In the genomic region with DNA sequence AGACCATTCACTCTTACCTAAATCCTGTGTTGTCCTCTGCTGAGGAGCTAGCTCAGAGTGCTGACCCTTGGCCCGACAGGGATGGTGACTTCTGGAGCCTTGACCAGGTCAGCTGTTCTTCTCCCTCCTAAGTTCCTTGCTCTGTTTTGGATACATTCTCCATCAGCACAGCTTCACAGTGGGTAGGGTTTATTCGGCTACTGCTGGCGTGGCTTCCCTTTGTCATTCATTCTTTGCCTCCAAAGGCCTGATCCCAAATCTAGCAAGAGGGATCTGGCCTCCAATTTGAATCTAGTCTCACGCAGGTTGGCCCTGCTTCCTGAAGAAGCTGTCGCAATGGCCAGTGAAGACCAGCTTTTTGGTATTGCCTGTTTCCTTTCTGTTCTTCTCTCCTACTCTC, we compare ENCODE assay signal across 25 cellular contexts.
A peak's percentile ranks its signal among the peaks of the same experiment; 100 is the strongest.
DNase-seq lines count a peak whose midpoint lies in the region; ATAC-seq, FAIRE-seq and TF ChIP-seq lines count a peak whose summit lies in the region.
"Had no signal": no experiment of that assay in that cellular context is flagged by ENCODE, and none has a peak within 500 bp of the region (broad histone marks: within the 10 kb centered on the region; RNA-seq: fewer than 3 reads in every experiment).

No MANE protein-coding gene starts in this region.

- H3K4me1 ChIP-seq in H9 (ENCODE audit: insufficient read depth, low read length) (peaks cover 23% of the 10 kb centered on the region), H1 (replicated peaks in 1 of 4; ENCODE audit: control insufficient read depth in 3 of 4, insufficient read depth in 4 of 4, low read length in 3 of 4) (peaks cover 13 to 29% (median 21%) of the 10 kb centered on the region in 4 experiments), iPS-20b (ENCODE audit: insufficient read depth, low read length) (peaks cover 30% of the 10 kb centered on the region)
- H3K4me1 ChIP-seq: BE2C had no signal

- no peaks in the 10 kb centered on the region for H3K9me3 ChIP-seq in H9 (ENCODE audit: control insufficient read depth, low read depth, low read length)
- H3K9me3 ChIP-seq in H1 (ENCODE audit: insufficient read depth in 2 of 2, low read depth in 1 of 2, low read length in 1 of 2): no peaks in the 10 kb centered on the region
- H3K9me3 ChIP-seq in iPS-20b (ENCODE audit: insufficient read depth, low read depth, low read length): no peaks in the 10 kb centered on the region
- H3K9me3 ChIP-seq: BE2C had no signal

- TF ChIP-seq EP300 in H1 (IDR thresholded peaks at IDR 0.05; ENCODE audit: borderline replicate concordance in 1 of 2, low read depth in 2 of 2, low read length in 2 of 2): no peak

- peak; percentile 89 for FAIRE-seq in H1 (lab: Jason Lieb, UNC)
- FAIRE-seq: A204.1, G401.6, GM12892, GM18507, K562 had no signal

- no peak overlapping the region for H2AK5ac ChIP-seq in H9 (ENCODE audit: insufficient read length, low read length)
- H2AK5ac ChIP-seq in H1 (ENCODE audit: low read depth, low read length): 0 out of 2 replicates have a peak overlapping the region, but pooled peaks have one; percentile 5

- H3K4me1 Mint-ChIP-seq in H9: peaks cover 32 to 52% of the 10 kb centered on the region in 2 experiments
- H3K4me1 Mint-ChIP-seq: CD4-positive, CD25-positive, alpha-beta regulatory T cell; CD8-positive, alpha-beta memory T cell had no signal

- H3K23me2 ChIP-seq in H9 (ENCODE audit: insufficient read length, low read depth, low read length, poor library complexity, severe bottlenecking) (no peaks in the 10 kb centered on the region), H1 (ENCODE audit: low read depth, low read length) (no peaks in the 10 kb centered on the region)

- DNase-seq in H9: peak; percentile 38
- no peak for DNase-seq in H1 (ENCODE audit: low read depth in 1 of 2, low spot score in 2 of 2)
- no peak for DNase-seq in activated naive CD4-positive, alpha-beta T cell treated with anti-CD3 and anti-CD28 coated beads, Interleukin-2, amount 50 U/mL, for 72 hours (ENCODE audit: low spot score in 2 of 2)
- no peak for DNase-seq in NCI-H526 treated with DMSO at 0.1 percent for 48 hours (lab: John Stamatoyannopoulos, UW)
- DNase-seq: ACHN; BE2C; C1 segment of cervical spinal cord; CD4-positive, CD25-positive, alpha-beta regulatory T cell; CD8-positive, alpha-beta memory T cell; COR-L47; DMS 273 treated with DMSO at 0.1 percent for 48 hours; DMS53; DND-41; EL; HFFc6; IMR-90 had no signal

- H3K79me2 ChIP-seq in H9 (ENCODE audit: insufficient read depth, low read length) (peaks cover 5% of the 10 kb centered on the region; the same call in 1 of the 2 replicates), H1 (ENCODE audit: control insufficient read depth in 1 of 2, insufficient read depth in 2 of 2, low read length in 2 of 2) (peaks cover 0 to 52% of the 10 kb centered on the region in 2 experiments; a peak in 3 of 4 replicates)

- H3K27ac Mint-ChIP-seq in H9: peak overlapping the region in 2 of 3 experiments; percentile 88 to 92; a peak in 6 of 7 replicates
- no peak overlapping the region for H3K27ac Mint-ChIP-seq in activated naive CD4-positive, alpha-beta T cell treated with anti-CD3 and anti-CD28 coated beads, Interleukin-2, amount 50 U/mL, for 72 hours
- H3K27ac Mint-ChIP-seq: CD4-positive, CD25-positive, alpha-beta regulatory T cell; CD8-positive, alpha-beta memory T cell; HFFc6 had no signal

- H3K27me3 Mint-ChIP-seq in H9 (ENCODE audit: low read depth): no peaks in the 10 kb centered on the region
- H3K27me3 Mint-ChIP-seq: CD4-positive, CD25-positive, alpha-beta regulatory T cell had no signal

- H2BK15ac ChIP-seq in H9 (ENCODE audit: low read depth, low read length) (no peak overlapping the region), H1 (ENCODE audit: low read length) (no peak overlapping the region)

- no peaks in the 10 kb centered on the region; a peak in 1 of 5 replicates for H3K9me3 Mint-ChIP-seq in H9
- peaks cover 3 to 9% of the 10 kb centered on the region in 2 donors for H3K9me3 Mint-ChIP-seq in activated naive CD4-positive, alpha-beta T cell treated with anti-CD3 and anti-CD28 coated beads, Interleukin-2, amount 50 U/mL, for 72 hours

- ATAC-seq in activated naive CD4-positive, alpha-beta T cell treated with anti-CD3 and anti-CD28 coated beads, Interleukin-2, amount 50 U/mL, for 72 hours: no peak
- ATAC-seq in GM21723 (IDR thresholded peaks at IDR 0.05; ENCODE audit: unreplicated experiment) (no peak), HG03135 (IDR thresholded peaks at IDR 0.05; ENCODE audit: unreplicated experiment) (no peak)
- ATAC-seq: HCT116, K562 had no signal

- H2BK20ac ChIP-seq in H9 (ENCODE audit: low read depth, low read length, poor library complexity, severe bottlenecking): no peak overlapping the region
- H2BK20ac ChIP-seq in H1 (ENCODE audit: low read length): 0 out of 2 replicates have a peak overlapping the region, but pooled peaks have one; percentile 77

- H2BK5ac ChIP-seq in H9 (ENCODE audit: insufficient read length, low read length): no peak overlapping the region
- 0 out of 2 replicates have a peak overlapping the region, but pooled peaks have one; percentile 45 for H2BK5ac ChIP-seq in H1 (ENCODE audit: low read depth, low read length)

- H4K20me1 ChIP-seq in H9 (ENCODE audit: control insufficient read depth, insufficient read depth, insufficient read length): peaks cover 5% of the 10 kb centered on the region
- no peaks in the 10 kb centered on the region for H4K20me1 ChIP-seq in H1 (replicated peaks in 1 of 2; ENCODE audit: control insufficient read depth in 1 of 2, insufficient read depth in 2 of 2, low read length in 2 of 2)

- no peak for TF ChIP-seq RAD21 in H1 (IDR thresholded peaks at IDR 0.05 in 1 of 2, conservative IDR thresholded peaks at IDR 0.05 in 1 of 2; ENCODE audit: low read depth in 2 of 2, low read length in 2 of 2)

- H4K5ac ChIP-seq in H9 (ENCODE audit: insufficient read length, low read depth, low read length) (no peak overlapping the region), H1 (ENCODE audit: insufficient read length, low read depth, low read length) (no peak overlapping the region)

- H3K36me3 ChIP-seq in H1 (ENCODE audit: control insufficient read depth in 2 of 4, insufficient read depth in 4 of 4, low read length in 3 of 4) (no peaks in the 10 kb centered on the region), iPS-20b (ENCODE audit: insufficient read depth, low read depth, low read length) (no peaks in the 10 kb centered on the region)
- H3K36me3 ChIP-seq: BE2C had no signal

- no peaks in the 10 kb centered on the region for H3K27me3 ChIP-seq in H9 (ENCODE audit: insufficient read depth, low read length)
- H3K27me3 ChIP-seq in H1 (replicated peaks in 1 of 4; ENCODE audit: control insufficient read depth in 3 of 4, extremely low read depth in 1 of 4, insufficient read depth in 3 of 4, low read length in 3 of 4): no peaks in the 10 kb centered on the region
- H3K27me3 ChIP-seq in iPS-20b (ENCODE audit: insufficient read depth, low read length): no peaks in the 10 kb centered on the region
- H3K27me3 ChIP-seq: BE2C had no signal

- no peak overlapping the region for H3K4me3 Mint-ChIP-seq in H9
- H3K4me3 Mint-ChIP-seq: CD4-positive, CD25-positive, alpha-beta regulatory T cell; CD8-positive, alpha-beta memory T cell; HFFc6 had no signal

- no CpG with 5 or more reads among the region's 5 CpGs for WGBS in H9 (ENCODE audit: extremely low coverage, insufficient read length, low lambda C conversion rate)
- 57% methylated on average over 5 of the region's 5 CpGs; no CpG with 5 or more reads in 1 of the 2 experiments for WGBS in H1 (ENCODE audit: extremely low coverage in 1 of 2, insufficient coverage in 1 of 2, insufficient read length in 1 of 2, insufficient replicate concordance in 2 of 2, low coverage in 1 of 2, low lambda C conversion rate in 2 of 2, missing lambda C conversion rate in 1 of 2), 2 experiments

- TF ChIP-seq POLR2A in H1 (IDR thresholded peaks at IDR 0.05; ENCODE audit: control extremely low read depth in 1 of 2, low read depth in 2 of 2, low read length in 2 of 2): no peak

- no peak overlapping the region for H3T11ph ChIP-seq in H9 (ENCODE audit: low read length)

- POLR2A ChIA-PET in H1 (lab: Charles Lee; ENCODE audit: partially characterized antibody): interaction anchor here (1.0 kb wide), 1 partner anchor 44 kb away, joined by 3 read pairs; no protein-coding TSS in a partner anchor

- H3K9ac ChIP-seq in H9 (ENCODE audit: extremely low read depth, insufficient read length, low read length): no peak overlapping the region
- no peak overlapping the region for H3K9ac ChIP-seq in H1 (replicated peaks in 1 of 4; ENCODE audit: extremely low read depth in 1 of 4, low read depth in 3 of 4, low read length in 3 of 4)
- no peak overlapping the region; the same call in 1 of the 2 replicates for H3K9ac ChIP-seq in iPS-20b (ENCODE audit: low read depth, low read length)

- no peak overlapping the region for H4K8ac ChIP-seq in H9 (replicated peaks; ENCODE audit: insufficient read length, low read depth, low read length)
- no peak overlapping the region for H4K8ac ChIP-seq in H1 (ENCODE audit: extremely low read depth, insufficient read depth, low read length)

- H3K79me1 ChIP-seq in H9 (ENCODE audit: insufficient read depth, low read depth, low read length, poor library complexity, severe bottlenecking): peaks cover 4% of the 10 kb centered on the region
- H3K79me1 ChIP-seq in H1 (ENCODE audit: low read depth, low read length): peaks cover 3% of the 10 kb centered on the region; the same call in 1 of the 2 replicates

- no peak overlapping the region for H3K4me3 ChIP-seq in H1 (ENCODE audit: extremely low read depth in 1 of 4, insufficient read depth in 2 of 4, low read depth in 3 of 4, low read length in 4 of 4)
- H3K4me3 ChIP-seq in iPS-20b (ENCODE audit: low read length): no peak overlapping the region
- H3K4me3 ChIP-seq: K562 had no signal

- H3K27ac ChIP-seq in H9 (ENCODE audit: insufficient read length, low read depth, low read length): no peak overlapping the region
- H3K27ac ChIP-seq in H1 (ENCODE audit: low read depth, low read length): peak overlapping the region; percentile 64; the same call in 1 of the 2 replicates
- H3K27ac ChIP-seq in iPS-20b (ENCODE audit: low read length): peak overlapping the region; percentile 5

- H2BK12ac ChIP-seq in H9 (ENCODE audit: insufficient read length, low read depth, low read length) (no peak overlapping the region), H1 (ENCODE audit: low read depth, low read length) (no peak overlapping the region)

- peak overlapping the region; percentile 18 for H3K4me2 ChIP-seq in H9 (ENCODE audit: insufficient read depth, insufficient read length, low read length)
- peak overlapping the region; percentile 35 to 57; a peak in 3 of 4 replicates for H3K4me2 ChIP-seq in H1 (ENCODE audit: insufficient read depth in 1 of 2, low read depth in 2 of 2, low read length in 2 of 2)

- no peaks in the 10 kb centered on the region; a peak in 1 of 7 replicates for H3K36me3 Mint-ChIP-seq in H9 (ENCODE audit: insufficient read depth in 1 of 3, low read depth in 3 of 3)
- H3K36me3 Mint-ChIP-seq in activated naive CD4-positive, alpha-beta T cell treated with anti-CD3 and anti-CD28 coated beads, Interleukin-2, amount 50 U/mL, for 72 hours: no peaks in the 10 kb centered on the region
- H3K36me3 Mint-ChIP-seq: CD4-positive, CD25-positive, alpha-beta regulatory T cell; CD8-positive, alpha-beta memory T cell had no signal

- no peak overlapping the region for H3K14ac ChIP-seq in H9 (ENCODE audit: insufficient read depth, low read length)
- H3K14ac ChIP-seq in H1 (ENCODE audit: insufficient read length): no peak overlapping the region

- H3K18ac ChIP-seq in H9 (ENCODE audit: insufficient read length, low read depth, low read length) (no peak overlapping the region), H1 (ENCODE audit: extremely low read depth, low read length) (peak overlapping the region; percentile 36; the same call in 1 of the 2 replicates)

- H4K91ac ChIP-seq in H9 (ENCODE audit: insufficient read length, low read depth, low read length): no peak overlapping the region
- no peak overlapping the region for H4K91ac ChIP-seq in H1 (replicated peaks; ENCODE audit: insufficient read length, low read length)

- H2BK120ac ChIP-seq in H9 (ENCODE audit: low read depth, low read length, poor library complexity, severe bottlenecking) (no peak overlapping the region), H1 (replicated peaks; ENCODE audit: low read depth, low read length) (no peak overlapping the region)

- H2AFZ ChIP-seq in H9 (ENCODE audit: low read length): no peak overlapping the region
- no peak overlapping the region for H2AFZ ChIP-seq in H1 (ENCODE audit: low read length)

- CTCF ChIA-PET in H1 (lab: Charles Lee; ENCODE audit: partially characterized antibody): interaction anchor here (1.0 to 2.5 kb wide), 4 partner anchors 13 to 120 kb away, joined by 3 to 7 read pairs (median 4); no protein-coding TSS in a partner anchor

- H3K23ac ChIP-seq in H9 (ENCODE audit: insufficient read length, low read depth, low read length) (no peak overlapping the region), H1 (ENCODE audit: insufficient read length) (no peak overlapping the region)

- H3K56ac ChIP-seq in H9 (ENCODE audit: insufficient read length, low read depth, low read length): no peak overlapping the region
- no peak overlapping the region for H3K56ac ChIP-seq in H1 (replicated peaks; ENCODE audit: insufficient read length, low read depth, low read length)

- TF ChIP-seq CTCF in H9 (conservative IDR thresholded peaks at IDR 0.05) (no peak), H1 (IDR thresholded peaks at IDR 0.05; ENCODE audit: control extremely low read depth in 1 of 3, insufficient read depth in 1 of 3, low read depth in 1 of 3, low read length in 3 of 3) (no peak)

- no peak overlapping the region for H3K4ac ChIP-seq in H9 (ENCODE audit: low read depth, low read length)
- H3K4ac ChIP-seq in H1 (replicated peaks; ENCODE audit: insufficient read length, low read depth, low read length): no peak overlapping the region

Comparison
In these comparisons a context has a peak if more than half of its experiments do, and no peak if none do; other contexts are left out.
1. H3K27ac Mint-ChIP-seq: peak in H9 (2 of 3); none in activated naive CD4-positive, alpha-beta T cell treated with anti-CD3 and anti-CD28 coated beads, Interleukin-2, amount 50 U/mL, for 72 hours (0 of 2).